Comparison of ENCODE assay signal across 8 cellular contexts in the genomic region with DNA sequence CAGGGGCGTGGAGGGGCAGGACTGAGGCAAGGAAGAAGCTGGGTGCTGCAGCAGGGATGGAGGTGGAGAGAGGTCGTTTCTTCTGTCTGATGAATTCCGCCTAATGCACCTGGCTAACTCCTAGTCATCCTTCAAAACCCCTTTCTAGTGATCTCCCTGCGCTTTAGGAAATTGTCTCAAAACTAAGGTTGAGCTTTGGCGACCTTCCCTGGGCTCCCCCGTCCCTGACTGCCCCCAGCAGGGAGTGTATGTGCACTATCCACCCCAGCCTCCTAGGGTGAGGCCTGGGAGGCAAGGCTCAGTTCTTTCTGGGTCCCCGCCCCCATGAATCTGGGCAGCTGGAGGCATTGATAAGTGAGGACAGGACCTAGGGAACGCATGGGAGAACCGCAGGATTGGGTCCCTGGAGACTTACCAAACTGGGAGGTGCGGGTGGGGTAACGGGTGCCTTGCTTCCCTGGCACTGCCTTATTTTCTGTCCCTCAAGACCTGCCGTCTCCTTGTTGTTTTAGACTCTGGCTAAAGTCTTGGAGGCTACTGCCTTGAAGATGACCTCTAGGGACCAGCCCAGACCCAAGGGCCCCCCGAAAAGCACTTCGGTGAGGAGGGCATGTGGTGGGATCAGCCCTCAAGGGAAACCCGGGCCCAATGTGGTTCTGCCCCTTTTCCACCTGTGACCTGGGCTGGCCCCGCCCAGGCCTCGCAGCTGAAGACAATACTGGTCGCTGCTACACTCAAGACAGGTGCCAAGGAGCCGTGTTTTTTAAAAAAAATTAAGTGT. TPM values are rescaled to one million over a fixed set of nuclear protein-coding genes. Genes with fewer than 3 reads are reported as not detected.
DNase-seq lines count a peak whose midpoint lies in the region; ATAC-seq, FAIRE-seq and TF ChIP-seq lines count a peak whose summit lies in the region.

No MANE protein-coding gene starts in this region.

- peak in 1 of 2 donors; percentile 6 for ATAC-seq in naive thymus-derived CD8-positive, alpha-beta T cell

- H3K79me2 ChIP-seq in astrocyte (ENCODE audit: insufficient read depth, low read length), result no peaks in the 10 kb centered on the region

- H3K4me1 Mint-ChIP-seq in HFFc6 (ENCODE audit: low read depth) (peaks cover 24% of the 10 kb centered on the region), astrocyte (ENCODE audit: low read depth, unreplicated experiment) (peaks cover 4% of the 10 kb centered on the region)
- H3K4me1 Mint-ChIP-seq in naive thymus-derived CD8-positive, alpha-beta T cell, result peaks cover 12 to 24% (median 20%) of the 10 kb centered on the region in 4 donors

- H3K27ac ChIP-seq in BLaER1 (peak overlapping the region; percentile 54), astrocyte (ENCODE audit: low read depth, low read length) (no peak overlapping the region)

- H3K36me3 Mint-ChIP-seq in HFFc6 (ENCODE audit: low read depth), result no peaks in the 10 kb centered on the region
- H3K36me3 Mint-ChIP-seq in astrocyte (ENCODE audit: low read depth, unreplicated experiment), result no peaks in the 10 kb centered on the region
- H3K36me3 Mint-ChIP-seq in naive thymus-derived CD8-positive, alpha-beta T cell, result no peaks in the 10 kb centered on the region

- peak overlapping the region; percentile 57; the same call in 1 of the 2 replicates for H3K9ac ChIP-seq in BLaER1
- H3K9ac ChIP-seq in astrocyte (ENCODE audit: low read length), result no peak overlapping the region

- H3K36me3 ChIP-seq in BLaER1 (no peaks in the 10 kb centered on the region), astrocyte (ENCODE audit: insufficient read depth, low read length) (no peaks in the 10 kb centered on the region)

- H3K9me3 ChIP-seq in BLaER1, result no peaks in the 10 kb centered on the region
- H3K9me3 ChIP-seq in astrocyte (ENCODE audit: insufficient read depth, low read depth, low read length), result no peaks in the 10 kb centered on the region

- no peak overlapping the region for H2AFZ ChIP-seq in astrocyte (ENCODE audit: low read depth, low read length)

- H3K9me3 Mint-ChIP-seq in HFFc6 (no peaks in the 10 kb centered on the region), astrocyte (ENCODE audit: unreplicated experiment) (no peaks in the 10 kb centered on the region)
- H3K9me3 Mint-ChIP-seq in naive thymus-derived CD8-positive, alpha-beta T cell, result no peaks in the 10 kb centered on the region

- H3K27me3 ChIP-seq in BLaER1 (no peaks in the 10 kb centered on the region), astrocyte (ENCODE audit: insufficient read depth, low read length) (peaks cover 23% of the 10 kb centered on the region)

- no peak for DNase-seq in HFFc6
- no peak for DNase-seq in astrocyte (ENCODE audit: low read depth)
- DNase-seq in naive thymus-derived CD8-positive, alpha-beta T cell, result no peak
- no peak for DNase-seq in D341Med (ENCODE audit: low spot score)
- no peak for DNase-seq in ecto neural progenitor cell (ENCODE audit: low spot score)
- no peak for DNase-seq in activated gamma-delta T cell (lab: John Stamatoyannopoulos, UW)
- no peak for DNase-seq in GF-D8 (lab: John Stamatoyannopoulos, UW)

- TF ChIP-seq CTCF in HFFc6 (IDR thresholded peaks at IDR 0.05), result no peak
- TF ChIP-seq CTCF in astrocyte (IDR thresholded peaks at IDR 0.05; ENCODE audit: insufficient read depth, low read depth, low read length), result no peak

- no peaks in the 10 kb centered on the region for H4K20me1 ChIP-seq in BLaER1
- no peaks in the 10 kb centered on the region for H4K20me1 ChIP-seq in astrocyte (ENCODE audit: insufficient read depth, low read length)

- H3K4me1 ChIP-seq in BLaER1 (peaks cover 91% of the 10 kb centered on the region), astrocyte (ENCODE audit: insufficient read depth, low read length) (peaks cover 10% of the 10 kb centered on the region)

- H3K27me3 Mint-ChIP-seq in HFFc6 (ENCODE audit: insufficient read depth) (peaks cover 14% of the 10 kb centered on the region), astrocyte (ENCODE audit: low read depth, unreplicated experiment) (peaks cover 73% of the 10 kb centered on the region)
- peaks cover 2 to 13% (median 5%) of the 10 kb centered on the region in 5 donors for H3K27me3 Mint-ChIP-seq in naive thymus-derived CD8-positive, alpha-beta T cell

- FAIRE-seq in astrocyte (lab: Jason Lieb, UNC), result no peak

- POLR2A ChIA-PET in naive thymus-derived CD8-positive, alpha-beta T cell (lab: Charles Lee), result interaction anchor here (0.6 to 3.8 kb wide), 8 partner anchors 27 to 84 kb away, joined by 3 to 27 read pairs (median 5); a partner anchor contains a TSS

- H3K4me3 ChIP-seq in BLaER1 (peak overlapping the region; percentile 65), astrocyte (ENCODE audit: insufficient read depth, low read depth, low read length) (no peak overlapping the region)

- H3K4me2 ChIP-seq in BLaER1, result peak overlapping the region; percentile 82
- peak overlapping the region; percentile 95 for H3K4me2 ChIP-seq in astrocyte (ENCODE audit: low read length)

- H3K27ac Mint-ChIP-seq in HFFc6 (no peak overlapping the region), astrocyte (ENCODE audit: unreplicated experiment) (no peak overlapping the region)
- peak overlapping the region in 5 of 10 donors; percentile 24 to 81 (median 73) for H3K27ac Mint-ChIP-seq in naive thymus-derived CD8-positive, alpha-beta T cell

- peak overlapping the region; percentile 48 for H3K4me3 Mint-ChIP-seq in HFFc6
- peak overlapping the region; percentile 74 for H3K4me3 Mint-ChIP-seq in astrocyte (ENCODE audit: unreplicated experiment)
- H3K4me3 Mint-ChIP-seq in naive thymus-derived CD8-positive, alpha-beta T cell, result peak overlapping the region in 9 of 10 donors; percentile 24 to 97 (median 61)

RNA-seq across cellular contexts. Expression of a gene that starts 0.5 kb away (rescaled TPM):
- 1 to 10 TPM in 5 of 6 experiments, under 1 TPM in 1; 0.82 to 3.0 (median 1.2) TPM for total RNA-seq in HFFc6 (2021; fragmentation: NEBNext Ultra II Directional; extraction: Animal tissue kit (Norgen Biotek cat#: 25700))
- 0.11 TPM in 1 of 2 replicates, not detected in the other for total RNA-seq in astrocyte
- total RNA-seq in naive thymus-derived CD8-positive, alpha-beta T cell, result under 1 TPM in 1 of 2 experiments, not detected in 1; 0.30 TPM
- polyA plus RNA-seq in naive thymus-derived CD8-positive, alpha-beta T cell, result under 1 TPM in 2 of 3 donors, not detected in 1; 0.52 to 0.82 TPM

RNA-seq across cellular contexts. Expression of a gene that starts 33.1 kb away (rescaled TPM):
- 1 to 10 TPM; 1.7 to 2.6 (median 2.2) TPM for total RNA-seq in HFFc6 (2021; fragmentation: NEBNext Ultra II Directional; extraction: Animal tissue kit (Norgen Biotek cat#: 25700))
- 1.4 and 1.5 TPM in 2 replicates for total RNA-seq in astrocyte
- total RNA-seq in naive thymus-derived CD8-positive, alpha-beta T cell, result 1 to 10 TPM; 5.7 to 6.9 TPM
- 1 to 10 TPM; 1.3 to 2.1 (median 1.7) TPM for polyA plus RNA-seq in naive thymus-derived CD8-positive, alpha-beta T cell

RNA-seq across cellular contexts. Expression of a gene that starts 51.2 kb away (rescaled TPM):
- under 1 TPM in 4 of 6 experiments, not detected in 2; 0.15 to 0.67 (median 0.46) TPM for total RNA-seq in HFFc6 (2021; fragmentation: NEBNext Ultra II Directional; extraction: Animal tissue kit (Norgen Biotek cat#: 25700))
- 0.48 and 0.79 TPM in 2 replicates for total RNA-seq in astrocyte
- 10 to 100 TPM; 19.1 to 21.1 TPM for total RNA-seq in naive thymus-derived CD8-positive, alpha-beta T cell
- 10 to 100 TPM in 2 of 3 donors, 1 to 10 TPM in 1; 7.0 to 12.4 (median 10.8) TPM for polyA plus RNA-seq in naive thymus-derived CD8-positive, alpha-beta T cell

Comparison
In these comparisons a context has a peak if more than half of its experiments do, and no peak if none do; other contexts are left out.
1. RNA of a gene that starts 51.2 kb away (total RNA-seq): 19.1 to 21.1 TPM in naive thymus-derived CD8-positive, alpha-beta T cell; 0.48 to 0.79 TPM in astrocyte and 0.15 to 0.67 TPM in HFFc6; every median in the first group is over 10 times any median in the second.
2. Peak in every context shown above with its lines, with median percentiles within 50 percentile points of each other: H3K4me3 Mint-ChIP-seq.